In genomic region chr7:843230-843629, GRCh38 we compare ENCODE assay signal across 19 cellular contexts. TPM values are rescaled to one million over a fixed set of nuclear protein-coding genes. Genes with fewer than 3 reads are reported as not detected.
DNase-seq lines count a peak whose midpoint lies in the region; ATAC-seq and TF ChIP-seq lines count a peak whose summit lies in the region.
"Had no signal": no experiment of that assay in that cellular context is flagged by ENCODE, and none has a peak within 500 bp of the region (broad histone marks: within the 10 kb centered on the region; RNA-seq: fewer than 3 reads in every experiment).

No MANE protein-coding gene starts in this region.

- H3K4me1 ChIP-seq in right atrium auricular region: peaks cover 0 to 28% of the 10 kb centered on the region in 2 donors
- H3K4me1 ChIP-seq in stomach smooth muscle (ENCODE audit: control insufficient read depth, insufficient read depth, low read length): peaks cover 39% of the 10 kb centered on the region
- no peaks in the 10 kb centered on the region for H3K4me1 ChIP-seq in naive thymus-derived CD4-positive, alpha-beta T cell (ENCODE audit: control insufficient read depth in 2 of 2, insufficient read depth in 2 of 2, low read length in 2 of 2)

- H3K27me3 Mint-ChIP-seq in glutamatergic neuron (ENCODE audit: unreplicated experiment): peaks cover 17% of the 10 kb centered on the region
- no peaks in the 10 kb centered on the region for H3K27me3 Mint-ChIP-seq in naive thymus-derived CD4-positive, alpha-beta T cell

- no peak for ATAC-seq in left ventricle myocardium superior
- no peak for ATAC-seq in naive thymus-derived CD4-positive, alpha-beta T cell
- ATAC-seq in GM18870 (IDR thresholded peaks at IDR 0.05; ENCODE audit: unreplicated experiment): no peak
- ATAC-seq in GM19328 (IDR thresholded peaks at IDR 0.05; ENCODE audit: unreplicated experiment): no peak
- ATAC-seq: CD8-positive, alpha-beta T cell had no signal

- peaks cover 7% of the 10 kb centered on the region for H3K36me3 Mint-ChIP-seq in glutamatergic neuron (ENCODE audit: unreplicated experiment)
- H3K36me3 Mint-ChIP-seq in naive thymus-derived CD4-positive, alpha-beta T cell: peaks cover 7 to 49% (median 29%) of the 10 kb centered on the region in 5 donors

- POLR2A ChIA-PET in naive thymus-derived CD4-positive, alpha-beta T cell (lab: Charles Lee): no interaction called here

- CTCF ChIA-PET in naive thymus-derived CD4-positive, alpha-beta T cell (lab: Charles Lee): no interaction called here

- peaks cover 9% of the 10 kb centered on the region for H3K9me3 Mint-ChIP-seq in glutamatergic neuron (ENCODE audit: unreplicated experiment)
- no peaks in the 10 kb centered on the region for H3K9me3 Mint-ChIP-seq in naive thymus-derived CD4-positive, alpha-beta T cell
- H3K9me3 Mint-ChIP-seq: CD8-positive, alpha-beta T cell had no signal

- peaks cover 26% of the 10 kb centered on the region for H3K4me1 Mint-ChIP-seq in glutamatergic neuron (ENCODE audit: low read depth, unreplicated experiment)
- no peaks in the 10 kb centered on the region for H3K4me1 Mint-ChIP-seq in naive thymus-derived CD4-positive, alpha-beta T cell

- no peak overlapping the region for H3K4me3 Mint-ChIP-seq in glutamatergic neuron (ENCODE audit: unreplicated experiment)
- no peak overlapping the region for H3K4me3 Mint-ChIP-seq in naive thymus-derived CD4-positive, alpha-beta T cell
- H3K4me3 Mint-ChIP-seq: CD8-positive, alpha-beta T cell had no signal

- H3K27ac ChIP-seq in right atrium auricular region: peak overlapping the region; percentile 47 to 63
- peak overlapping the region; percentile 87 for H3K27ac ChIP-seq in stomach smooth muscle (ENCODE audit: low read length)
- no peak overlapping the region for H3K27ac ChIP-seq in naive thymus-derived CD4-positive, alpha-beta T cell (ENCODE audit: low read depth, low read length)

- intact Hi-C loops in left ventricle myocardium superior (cut with micrococcal nuclease): no loop called here
- intact Hi-C loops in naive thymus-derived CD4-positive, alpha-beta T cell (cut with micrococcal nuclease): no loop called here

- H3K27me3 ChIP-seq in right atrium auricular region: no peaks in the 10 kb centered on the region
- no peaks in the 10 kb centered on the region for H3K27me3 ChIP-seq in stomach smooth muscle (ENCODE audit: control insufficient read depth in 1 of 2, insufficient read depth in 2 of 2, low read length in 2 of 2)
- H3K27me3 ChIP-seq in naive thymus-derived CD4-positive, alpha-beta T cell (ENCODE audit: control insufficient read depth in 2 of 2, insufficient read depth in 2 of 2, low read length in 2 of 2): no peaks in the 10 kb centered on the region
- H3K27me3 ChIP-seq: Peyer's patch had no signal

- DNase-seq in right atrium auricular region (ENCODE audit: low spot score) (no peak), left ventricle myocardium superior (no peak), glutamatergic neuron (no peak)
- DNase-seq in naive thymus-derived CD4-positive, alpha-beta T cell: no peak
- DNase-seq: AML-193; CD8-positive, alpha-beta T cell; DND-41; GOT3; HCEC 1CT; Karpas-422; MV-4-11; NCI-H1105 treated with DMSO at 0.1 percent for 48 hours; NCI-H2081 treated with DMSO at 0.1 percent for 48 hours; NCI-H524 treated with DMSO at 0.1 percent for 48 hours; NCI-H82; Peyer's patch had no signal

- H3K9me3 ChIP-seq in right atrium auricular region (no peaks in the 10 kb centered on the region), stomach smooth muscle (ENCODE audit: control insufficient read depth in 2 of 2, low read length in 2 of 2) (no peaks in the 10 kb centered on the region)
- H3K9me3 ChIP-seq in naive thymus-derived CD4-positive, alpha-beta T cell (ENCODE audit: control insufficient read depth in 2 of 3, low read length in 3 of 3): no peaks in the 10 kb centered on the region
- H3K9me3 ChIP-seq: Peyer's patch had no signal

- TF ChIP-seq CTCF in right atrium auricular region (IDR thresholded peaks at IDR 0.05) (no peak), glutamatergic neuron (IDR thresholded peaks at IDR 0.05; ENCODE audit: partially characterized antibody, unreplicated experiment) (no peak)

- H3K27ac Mint-ChIP-seq in glutamatergic neuron (ENCODE audit: unreplicated experiment): peak overlapping the region; percentile 83
- H3K27ac Mint-ChIP-seq in naive thymus-derived CD4-positive, alpha-beta T cell: no peak overlapping the region
- H3K27ac Mint-ChIP-seq: CD8-positive, alpha-beta T cell had no signal

- no peak overlapping the region for H3K9ac ChIP-seq in stomach smooth muscle (ENCODE audit: low read length in 2 of 2)

- H3K4me3 ChIP-seq in right atrium auricular region (no peak overlapping the region), stomach smooth muscle (ENCODE audit: low read length in 2 of 2) (no peak overlapping the region)
- no peak overlapping the region for H3K4me3 ChIP-seq in naive thymus-derived CD4-positive, alpha-beta T cell (ENCODE audit: low read length)
- H3K4me3 ChIP-seq: Peyer's patch had no signal

- H3K36me3 ChIP-seq in right atrium auricular region (peaks cover 49% of the 10 kb centered on the region), stomach smooth muscle (ENCODE audit: control insufficient read depth in 2 of 2, insufficient read depth in 2 of 2, low read length in 2 of 2) (peaks cover 34 to 38% of the 10 kb centered on the region in 2 donors)
- H3K36me3 ChIP-seq in naive thymus-derived CD4-positive, alpha-beta T cell (ENCODE audit: control insufficient read depth in 2 of 3, insufficient read depth in 3 of 3, low read length in 3 of 3): peaks cover 0 to 57% (median 14%) of the 10 kb centered on the region in 3 experiments

RNA-seq across cellular contexts. Expression of gene SUN1, which starts 11.0 kb away (rescaled TPM):
- total RNA-seq in right atrium auricular region (10 to 100 TPM; 84.4 to 97.5 TPM), left ventricle myocardium superior (186 TPM), glutamatergic neuron (ENCODE audit: unreplicated experiment) (879 TPM)
- 100 to 1,000 TPM in 3 of 5 experiments, 10 to 100 TPM in 2; 58.4 to 254 (median 114) TPM for total RNA-seq in naive thymus-derived CD4-positive, alpha-beta T cell
- 10 to 100 TPM; 39.4 to 69.0 TPM for polyA plus RNA-seq in naive thymus-derived CD4-positive, alpha-beta T cell

RNA-seq across cellular contexts. Expression of gene GET4, which starts 33.1 kb away (rescaled TPM):
- total RNA-seq in right atrium auricular region (10 to 100 TPM; 16.1 to 19.7 TPM), left ventricle myocardium superior (20.6 TPM), glutamatergic neuron (ENCODE audit: unreplicated experiment) (70.2 TPM)
- total RNA-seq in naive thymus-derived CD4-positive, alpha-beta T cell: 10 to 100 TPM; 42.6 to 82.1 (median 52.6) TPM
- 10 to 100 TPM; 20.5 to 38.6 TPM for polyA plus RNA-seq in naive thymus-derived CD4-positive, alpha-beta T cell
